ENCODE assay signal across 8 cellular contexts in genomic region chr17:9576521-9577401, GRCh38. TPM values are rescaled to one million over a fixed set of nuclear protein-coding genes. Genes with fewer than 3 reads are reported as not detected.
DNase-seq lines count a peak whose midpoint lies in the region; ATAC-seq and TF ChIP-seq lines count a peak whose summit lies in the region.

Gene CFAP52 (plus strand): TSS chr17:9576642. CDS start chr17:9576696, 54 bp downstream.

- H3K27me3 ChIP-seq in suprapubic skin, result no peaks in the 10 kb centered on the region

- H3K4me1 Mint-ChIP-seq in glutamatergic neuron (ENCODE audit: low read depth, unreplicated experiment), result peaks cover 5% of the 10 kb centered on the region

- TF ChIP-seq POLR2A in suprapubic skin (IDR thresholded peaks at IDR 0.05), result no peak

- peak within 1 kb of the TSS; percentile 48 for H3K27ac ChIP-seq in suprapubic skin

- peaks cover 0 to 6% of the 10 kb centered on the region in 2 donors for H3K36me3 Mint-ChIP-seq in activated naive CD4-positive, alpha-beta T cell treated with anti-CD3 and anti-CD28 coated beads, Interleukin-2, amount 50 U/mL, for 72 hours
- H3K36me3 Mint-ChIP-seq in glutamatergic neuron (ENCODE audit: unreplicated experiment), result no peaks in the 10 kb centered on the region

- 9% methylated on average over 40 of the region's 40 CpGs for WGBS in suprapubic skin

- peaks cover 2% of the 10 kb centered on the region for H3K27me3 Mint-ChIP-seq in glutamatergic neuron (ENCODE audit: unreplicated experiment)

- peak within 1 kb of the TSS; percentile 100 for H3K4me3 Mint-ChIP-seq in glutamatergic neuron (ENCODE audit: unreplicated experiment)

- H3K4me1 ChIP-seq in suprapubic skin, result peaks cover 27% of the 10 kb centered on the region

- peak within 1 kb of the TSS; percentile 89 to 95 for H3K27ac Mint-ChIP-seq in activated naive CD4-positive, alpha-beta T cell treated with anti-CD3 and anti-CD28 coated beads, Interleukin-2, amount 50 U/mL, for 72 hours
- peak within 1 kb of the TSS; percentile 84 for H3K27ac Mint-ChIP-seq in glutamatergic neuron (ENCODE audit: unreplicated experiment)

- DNase-seq in NCI-H1436 (lab: John Stamatoyannopoulos, UW), result peak; percentile 49
- no peak for DNase-seq in NCI-H1436 treated with DMSO at 0.1 percent for 48 hours (lab: John Stamatoyannopoulos, UW)
- peak; percentile 69 to 78 for DNase-seq in activated naive CD4-positive, alpha-beta T cell treated with anti-CD3 and anti-CD28 coated beads, Interleukin-2, amount 50 U/mL, for 72 hours (ENCODE audit: low spot score in 2 of 2)
- peak; percentile 87 for DNase-seq in glutamatergic neuron
- peak; percentile 51 for DNase-seq in omental fat pad (ENCODE audit: low spot score)
- DNase-seq in suprapubic skin (ENCODE audit: low spot score in 2 of 2), result peak in 1 of 2 donors; percentile 72

- H3K4me3 ChIP-seq in suprapubic skin, result peak within 1 kb of the TSS; percentile 84

- peak; percentile 43 for TF ChIP-seq RAD21 in Ishikawa (IDR thresholded peaks at IDR 0.05; ENCODE audit: low read depth)

- no peaks in the 10 kb centered on the region for H3K36me3 ChIP-seq in suprapubic skin

- no peaks in the 10 kb centered on the region for H3K9me3 ChIP-seq in suprapubic skin

- ATAC-seq in SK-N-SH treated with all-trans-retinoic acid at 6 μM for 48 hours, result peak; percentile 85
- ATAC-seq in activated naive CD4-positive, alpha-beta T cell treated with anti-CD3 and anti-CD28 coated beads, Interleukin-2, amount 50 U/mL, for 72 hours, result peak; percentile 67 to 79
- peak; percentile 76 for ATAC-seq in omental fat pad (ENCODE audit: low FRiP score)

- no peaks in the 10 kb centered on the region for H3K9me3 Mint-ChIP-seq in activated naive CD4-positive, alpha-beta T cell treated with anti-CD3 and anti-CD28 coated beads, Interleukin-2, amount 50 U/mL, for 72 hours
- H3K9me3 Mint-ChIP-seq in glutamatergic neuron (ENCODE audit: unreplicated experiment), result peaks cover 2% of the 10 kb centered on the region

- TF ChIP-seq EP300 in Ishikawa (IDR thresholded peaks at IDR 0.05; ENCODE audit: borderline replicate concordance), result no peak
- no peak for TF ChIP-seq EP300 in suprapubic skin (IDR thresholded peaks at IDR 0.05)

- TF ChIP-seq CTCF in glutamatergic neuron (IDR thresholded peaks at IDR 0.05; ENCODE audit: partially characterized antibody, unreplicated experiment) (peak; percentile 55), omental fat pad (IDR thresholded peaks at IDR 0.05) (no peak), suprapubic skin (IDR thresholded peaks at IDR 0.05) (peak; percentile 41 to 57)

TF ChIP-seq in Ishikawa, 13 proteins besides CTCF, POLR2A, EP300 and RAD21:
- TF ChIP-seq YY1 (IDR thresholded peaks at IDR 0.05; ENCODE audit: low read depth) (no peak), EGR1 (IDR thresholded peaks at IDR 0.05) (0 out of 2 replicates have a peak, but pooled peaks have one; percentile 29), NFIC (IDR thresholded peaks at IDR 0.05) (no peak)

TF ChIP-seq in SK-N-SH treated with all-trans-retinoic acid at 6 μM for 48 hours, 23 proteins besides CTCF, POLR2A, EP300 and RAD21 (continues in another document):
- TF ChIP-seq TSHZ2 (CRISPR knock-in tag; IDR thresholded peaks at IDR 0.05) (no peak), ZNF70 (CRISPR knock-in tag; IDR thresholded peaks at IDR 0.05) (no peak), ARNTL (CRISPR knock-in tag; IDR thresholded peaks at IDR 0.05; ENCODE audit: borderline replicate concordance, low read depth) (no peak), ISL1 (CRISPR knock-in tag; IDR thresholded peaks at IDR 0.05) (no peak), ESRRG (CRISPR knock-in tag; IDR thresholded peaks at IDR 0.05) (no peak), TCF4 (CRISPR knock-in tag; IDR thresholded peaks at IDR 0.05; ENCODE audit: borderline replicate concordance) (no peak), GLIS3 (CRISPR knock-in tag; IDR thresholded peaks at IDR 0.05) (no peak), BACH2 (CRISPR knock-in tag; IDR thresholded peaks at IDR 0.05; ENCODE audit: borderline replicate concordance) (no peak), POU6F1 (CRISPR knock-in tag; IDR thresholded peaks at IDR 0.05; ENCODE audit: borderline replicate concordance, low read depth) (no peak), TOX (CRISPR knock-in tag; IDR thresholded peaks at IDR 0.05; ENCODE audit: borderline replicate concordance) (no peak), OSR1 (CRISPR knock-in tag; IDR thresholded peaks at IDR 0.05) (no peak), CSRNP3 (CRISPR knock-in tag; IDR thresholded peaks at IDR 0.05) (no peak), PATZ1 (CRISPR knock-in tag; IDR thresholded peaks at IDR 0.05; ENCODE audit: borderline replicate concordance) (no peak), SNAI2 (CRISPR knock-in tag; IDR thresholded peaks at IDR 0.05) (no peak), ZC3H10 (CRISPR knock-in tag; IDR thresholded peaks at IDR 0.05) (no peak)

RNA-seq across cellular contexts. Expression of gene CFAP52, which starts in this region (rescaled TPM):
- not detected for total RNA-seq in activated naive CD4-positive, alpha-beta T cell treated with anti-CD3 and anti-CD28 coated beads, Interleukin-2, amount 50 U/mL, for 72 hours
- total RNA-seq in glutamatergic neuron (ENCODE audit: unreplicated experiment) (not detected), omental fat pad (under 1 TPM in 1 of 4 donors, not detected in 3; 0.19 TPM), suprapubic skin (not detected)

Comparison
In these comparisons a context has a peak if more than half of its experiments do, and no peak if none do; other contexts are left out.
1. Peak in DNase-seq and ATAC-seq in activated naive CD4-positive, alpha-beta T cell treated with anti-CD3 and anti-CD28 coated beads, Interleukin-2, amount 50 U/mL, for 72 hours; RNA of the gene not detected or under 1 TPM.
2. Peak in DNase-seq in glutamatergic neuron; RNA of the gene not detected or under 1 TPM.
3. Peak in DNase-seq and ATAC-seq in omental fat pad; RNA of the gene not detected or under 1 TPM.
4. CTCF ChIP-seq: peak in glutamatergic neuron (single experiment) and suprapubic skin (2 of 2); none in omental fat pad (0 of 3).
5. Peak in every context shown above with its lines, with median percentiles within 50 percentile points of each other: ATAC-seq.